Comparison of ENCODE assay signal across 1 cellular context in genomic region chr18:11762429-11762828, GRCh38.
TF ChIP-seq lines count a peak whose summit lies in the region.

No MANE protein-coding gene starts in this region.

TF ChIP-seq in H1, 55 proteins besides CTCF, POLR2A, EP300 and RAD21 (continued from another document):
- TF ChIP-seq CHD7 (IDR thresholded peaks at IDR 0.05; ENCODE audit: insufficient replicate concordance, low read length), result no peak
- no peak for TF ChIP-seq SRF (IDR thresholded peaks at IDR 0.05; ENCODE audit: low read depth, low read length)
- TF ChIP-seq RFX5 (IDR thresholded peaks at IDR 0.05; ENCODE audit: borderline replicate concordance, low read depth, low read length), result no peak
- no peak for TF ChIP-seq CHD2 (IDR thresholded peaks at IDR 0.05; ENCODE audit: low read length)
- no peak for TF ChIP-seq E2F6 (IDR thresholded peaks at IDR 0.05)
- no peak for TF ChIP-seq SP1 (IDR thresholded peaks at IDR 0.05; ENCODE audit: low read depth, low read length)
- no peak for TF ChIP-seq EZH2 (IDR thresholded peaks at IDR 0.05; ENCODE audit: low read depth, low read length, severe bottlenecking)
- TF ChIP-seq JUND (IDR thresholded peaks at IDR 0.05; ENCODE audit: low read length), result no peak
- no peak for TF ChIP-seq SP2 (IDR thresholded peaks at IDR 0.05; ENCODE audit: low read length)
- no peak for TF ChIP-seq BACH1 (IDR thresholded peaks at IDR 0.05; ENCODE audit: low read length)
- TF ChIP-seq ZNF274 (IDR thresholded peaks at IDR 0.05; ENCODE audit: borderline replicate concordance, extremely low read depth, low read length), result no peak
- no peak for TF ChIP-seq BRCA1 (IDR thresholded peaks at IDR 0.05; ENCODE audit: low read depth, low read length)
- no peak for TF ChIP-seq NRF1 (IDR thresholded peaks at IDR 0.05; ENCODE audit: low read depth, low read length)
- TF ChIP-seq YY1 (IDR thresholded peaks at IDR 0.05; ENCODE audit: low read depth, low read length), result no peak
